ENCODE assay signal across 14 cellular contexts in genomic region chr6:52364480-52365166, GRCh38. TPM values are rescaled to one million over a fixed set of nuclear protein-coding genes. Genes with fewer than 3 reads are reported as not detected.
A peak's percentile ranks its signal among the peaks of the same experiment; 100 is the strongest.
DNase-seq lines count a peak whose midpoint lies in the region; ATAC-seq and TF ChIP-seq lines count a peak whose summit lies in the region.
"Had no signal": no experiment of that assay in that cellular context is flagged by ENCODE, and none has a peak within 500 bp of the region (broad histone marks: within the 10 kb centered on the region; RNA-seq: fewer than 3 reads in every experiment).

No MANE protein-coding gene starts in this region.

- DNase-seq in activated T-cell treated with anti-CD3 and anti-CD28 coated beads, Interleukin-2, amount 50 U/mL, for 4 hours = no peak
- DNase-seq in activated T-cell treated with anti-CD3 and anti-CD28 coated beads for 4 hours = no peak
- no peak for DNase-seq in activated T-helper 1 cell treated with anti-CD3 and anti-CD28 coated beads, Interleukin-12 subunit alpha, Interleukin-12 subunit beta, Interleukin-2, Interleukin-4 antibody, amounts not matched to agents 30 ng/mL and 10 ng/mL and 1 ng/mL, durations not matched to agents 14 hours and 24 hours and 36 hours (ENCODE audit: low spot score)
- DNase-seq in hepatocyte (ENCODE audit: low spot score) = no peak
- DNase-seq in stimulated activated naive CD8-positive, alpha-beta T cell treated with anti-CD3 and anti-CD28 coated beads, Interleukin-15, amount 100 ng/mL, for 72 hours = no peak
- DNase-seq in NCI-H526 (lab: John Stamatoyannopoulos, UW) = no peak
- DNase-seq in OCI-M2 (lab: John Stamatoyannopoulos, UW; ENCODE audit: unreplicated experiment) = no peak
- DNase-seq in endothelial cell (ENCODE audit: low spot score) = no peak
- DNase-seq: activated CD4-positive, CD25-positive, alpha-beta regulatory T cell; COR-L47; left colon; NCI-H2029; NCI-H69; thyroid gland had no signal

- no peaks in the 10 kb centered on the region for H3K27me3 ChIP-seq in hepatocyte
- H3K27me3 ChIP-seq: thyroid gland had no signal

- H3K27ac ChIP-seq in hepatocyte = no peak overlapping the region

- no peaks in the 10 kb centered on the region for H3K27me3 Mint-ChIP-seq in activated T-cell treated with anti-CD3 and anti-CD28 coated beads, Interleukin-2, amount 50 U/mL, for 4 hours (ENCODE audit: low read depth)
- H3K27me3 Mint-ChIP-seq in activated T-helper 1 cell treated with anti-CD3 and anti-CD28 coated beads, Interleukin-12 subunit alpha, Interleukin-12 subunit beta, Interleukin-2, Interleukin-4 antibody, amounts not matched to agents 30 ng/mL and 10 ng/mL and 1 ng/mL, durations not matched to agents 14 hours and 24 hours and 36 hours (ENCODE audit: insufficient read depth) = peaks cover 7% of the 10 kb centered on the region
- no peaks in the 10 kb centered on the region for H3K27me3 Mint-ChIP-seq in stimulated activated naive CD8-positive, alpha-beta T cell treated with anti-CD3 and anti-CD28 coated beads, Interleukin-15, amount 100 ng/mL, for 72 hours
- peaks cover 9% of the 10 kb centered on the region for H3K27me3 Mint-ChIP-seq in endothelial cell (ENCODE audit: unreplicated experiment)

- ATAC-seq in activated T-cell treated with anti-CD3 and anti-CD28 coated beads, Interleukin-2, amount 50 U/mL, for 4 hours = no peak
- no peak for ATAC-seq in stimulated activated naive CD8-positive, alpha-beta T cell treated with anti-CD3 and anti-CD28 coated beads, Interleukin-15, amount 100 ng/mL, for 72 hours
- ATAC-seq: left colon had no signal

- no peak overlapping the region for H2AFZ ChIP-seq in hepatocyte

- no peaks in the 10 kb centered on the region for H3K9me3 ChIP-seq in hepatocyte (ENCODE audit: low read depth)
- H3K9me3 ChIP-seq: thyroid gland had no signal

- peaks cover 24% of the 10 kb centered on the region for H3K36me3 Mint-ChIP-seq in activated T-cell treated with anti-CD3 and anti-CD28 coated beads, Interleukin-2, amount 50 U/mL, for 4 hours (ENCODE audit: insufficient read depth)
- H3K36me3 Mint-ChIP-seq in activated T-helper 1 cell treated with anti-CD3 and anti-CD28 coated beads, Interleukin-12 subunit alpha, Interleukin-12 subunit beta, Interleukin-2, Interleukin-4 antibody, amounts not matched to agents 30 ng/mL and 10 ng/mL and 1 ng/mL, durations not matched to agents 14 hours and 24 hours and 36 hours (ENCODE audit: low read depth) = peaks cover 9% of the 10 kb centered on the region
- peaks cover 9% of the 10 kb centered on the region for H3K36me3 Mint-ChIP-seq in endothelial cell (ENCODE audit: low read depth, unreplicated experiment)

- peak overlapping the region; percentile 90 for H3K4me2 ChIP-seq in hepatocyte

- H3K9me2 ChIP-seq in hepatocyte (replicated peaks; ENCODE audit: insufficient read depth) = no peaks in the 10 kb centered on the region

- no peaks in the 10 kb centered on the region for H3K36me3 ChIP-seq in hepatocyte (replicated peaks; ENCODE audit: insufficient read depth, low read depth)
- H3K36me3 ChIP-seq: thyroid gland had no signal

- H3K79me2 ChIP-seq in hepatocyte = peaks cover 75% of the 10 kb centered on the region

- H3K4me1 ChIP-seq in hepatocyte (ENCODE audit: insufficient read depth) = peaks cover 21% of the 10 kb centered on the region

- H4K20me1 ChIP-seq in hepatocyte (ENCODE audit: insufficient read depth, poor library complexity, severe bottlenecking) = no peaks in the 10 kb centered on the region

- WGBS in hepatocyte (ENCODE audit: low lambda C conversion rate, missing lambda C conversion rate) = 80% methylated on average over 5 of the region's 5 CpGs

- H3K9me3 Mint-ChIP-seq in activated T-cell treated with anti-CD3 and anti-CD28 coated beads, Interleukin-2, amount 50 U/mL, for 4 hours = no peaks in the 10 kb centered on the region
- H3K9me3 Mint-ChIP-seq in activated T-helper 1 cell treated with anti-CD3 and anti-CD28 coated beads, Interleukin-12 subunit alpha, Interleukin-12 subunit beta, Interleukin-2, Interleukin-4 antibody, amounts not matched to agents 30 ng/mL and 10 ng/mL and 1 ng/mL, durations not matched to agents 14 hours and 24 hours and 36 hours = no peaks in the 10 kb centered on the region
- no peaks in the 10 kb centered on the region for H3K9me3 Mint-ChIP-seq in stimulated activated naive CD8-positive, alpha-beta T cell treated with anti-CD3 and anti-CD28 coated beads, Interleukin-15, amount 100 ng/mL, for 72 hours
- no peaks in the 10 kb centered on the region for H3K9me3 Mint-ChIP-seq in endothelial cell (ENCODE audit: unreplicated experiment)

- H3K4me3 Mint-ChIP-seq in activated T-cell treated with anti-CD3 and anti-CD28 coated beads, Interleukin-2, amount 50 U/mL, for 4 hours = peak overlapping the region; percentile 47
- H3K4me3 Mint-ChIP-seq in activated T-helper 1 cell treated with anti-CD3 and anti-CD28 coated beads, Interleukin-12 subunit alpha, Interleukin-12 subunit beta, Interleukin-2, Interleukin-4 antibody, amounts not matched to agents 30 ng/mL and 10 ng/mL and 1 ng/mL, durations not matched to agents 14 hours and 24 hours and 36 hours = peak overlapping the region; percentile 17
- peak overlapping the region; percentile 45 to 50 for H3K4me3 Mint-ChIP-seq in stimulated activated naive CD8-positive, alpha-beta T cell treated with anti-CD3 and anti-CD28 coated beads, Interleukin-15, amount 100 ng/mL, for 72 hours
- no peak overlapping the region for H3K4me3 Mint-ChIP-seq in endothelial cell (ENCODE audit: unreplicated experiment)

- peaks cover 62% of the 10 kb centered on the region for H3K4me1 Mint-ChIP-seq in activated T-cell treated with anti-CD3 and anti-CD28 coated beads, Interleukin-2, amount 50 U/mL, for 4 hours (ENCODE audit: low read depth)
- peaks cover 33% of the 10 kb centered on the region for H3K4me1 Mint-ChIP-seq in activated T-helper 1 cell treated with anti-CD3 and anti-CD28 coated beads, Interleukin-12 subunit alpha, Interleukin-12 subunit beta, Interleukin-2, Interleukin-4 antibody, amounts not matched to agents 30 ng/mL and 10 ng/mL and 1 ng/mL, durations not matched to agents 14 hours and 24 hours and 36 hours (ENCODE audit: low read depth)
- H3K4me1 Mint-ChIP-seq in stimulated activated naive CD8-positive, alpha-beta T cell treated with anti-CD3 and anti-CD28 coated beads, Interleukin-15, amount 100 ng/mL, for 72 hours = peaks cover 71% of the 10 kb centered on the region
- peaks cover 14% of the 10 kb centered on the region for H3K4me1 Mint-ChIP-seq in endothelial cell (ENCODE audit: unreplicated experiment)

- H3K27ac Mint-ChIP-seq in activated T-helper 1 cell treated with anti-CD3 and anti-CD28 coated beads, Interleukin-12 subunit alpha, Interleukin-12 subunit beta, Interleukin-2, Interleukin-4 antibody, amounts not matched to agents 30 ng/mL and 10 ng/mL and 1 ng/mL, durations not matched to agents 14 hours and 24 hours and 36 hours = no peak overlapping the region
- peak overlapping the region in 1 of 2 donors; percentile 11 for H3K27ac Mint-ChIP-seq in stimulated activated naive CD8-positive, alpha-beta T cell treated with anti-CD3 and anti-CD28 coated beads, Interleukin-15, amount 100 ng/mL, for 72 hours
- H3K27ac Mint-ChIP-seq in endothelial cell (ENCODE audit: unreplicated experiment) = no peak overlapping the region

- intact Hi-C loops in activated T-helper 1 cell treated with anti-CD3 and anti-CD28 coated beads, Interleukin-12 subunit alpha, Interleukin-12 subunit beta, Interleukin-2, Interleukin-4 antibody, amounts not matched to agents 30 ng/mL and 10 ng/mL and 1 ng/mL, durations not matched to agents 14 hours and 24 hours and 36 hours (cut with micrococcal nuclease) = loop anchor here (5.0 to 10.0 kb wide), 2 partner anchors 57 to 1180 kb away; partner anchors contain the start of gene GCLC

- no peak overlapping the region for H3K4me3 ChIP-seq in hepatocyte
- H3K4me3 ChIP-seq: thyroid gland had no signal

- TF ChIP-seq CTCF in hepatocyte (IDR thresholded peaks at IDR 0.05; ENCODE audit: poor library complexity) (no peak), endothelial cell (IDR thresholded peaks at IDR 0.05; ENCODE audit: unreplicated experiment) (no peak)

RNA-seq across cellular contexts. Expression of gene PAQR8, which starts 2.7 kb away (rescaled TPM):
- total RNA-seq in activated T-cell treated with anti-CD3 and anti-CD28 coated beads, Interleukin-2, amount 50 U/mL, for 4 hours = 1 to 10 TPM; 1.4 to 3.4 (median 2.6) TPM
- 2.5 and 2.8 TPM in 2 replicates for total RNA-seq in activated T-helper 1 cell treated with anti-CD3 and anti-CD28 coated beads, Interleukin-12 subunit alpha, Interleukin-12 subunit beta, Interleukin-2, Interleukin-4 antibody, amounts not matched to agents 30 ng/mL and 10 ng/mL and 1 ng/mL, durations not matched to agents 14 hours and 24 hours and 36 hours
- total RNA-seq in hepatocyte (34.0 and 36.9 TPM in 2 replicates), endothelial cell (ENCODE audit: unreplicated experiment) (7.5 TPM)
- polyA plus RNA-seq in hepatocyte = 20.3 and 20.8 TPM in 2 replicates

RNA-seq across cellular contexts. Expression of gene EFHC1, which starts 55.5 kb away (rescaled TPM):
- 1 to 10 TPM; 1.2 to 1.9 (median 1.8) TPM for total RNA-seq in activated T-cell treated with anti-CD3 and anti-CD28 coated beads, Interleukin-2, amount 50 U/mL, for 4 hours
- total RNA-seq in activated T-helper 1 cell treated with anti-CD3 and anti-CD28 coated beads, Interleukin-12 subunit alpha, Interleukin-12 subunit beta, Interleukin-2, Interleukin-4 antibody, amounts not matched to agents 30 ng/mL and 10 ng/mL and 1 ng/mL, durations not matched to agents 14 hours and 24 hours and 36 hours = 0.70 and 1.3 TPM in 2 replicates
- total RNA-seq in hepatocyte (12.2 and 17.4 TPM in 2 replicates), endothelial cell (ENCODE audit: unreplicated experiment) (29.0 TPM)
- 18.3 and 18.8 TPM in 2 replicates for polyA plus RNA-seq in hepatocyte
